ENCODE assay signal across 1 cellular context in genomic region chr11:81345609-81346008, GRCh38.
TF ChIP-seq lines count a peak whose summit lies in the region.

No MANE protein-coding gene starts in this region.

TF ChIP-seq in GM23338, 12 proteins besides CTCF, POLR2A, EP300 and RAD21 (continued from another document):
- TF ChIP-seq ZNF462 (CRISPR knock-in tag; IDR thresholded peaks at IDR 0.05) (no peak), EZH2phosphoT487 (IDR thresholded peaks at IDR 0.05; ENCODE audit: unreplicated experiment) (no peak), EZH2 (IDR thresholded peaks at IDR 0.05; ENCODE audit: low read depth, unreplicated experiment) (no peak), ZNF114 (CRISPR knock-in tag; IDR thresholded peaks at IDR 0.05) (no peak)
